Comparison of ENCODE assay signal across 21 cellular contexts in genomic region chr20:37643400-37643799, GRCh38. TPM values are rescaled to one million over a fixed set of nuclear protein-coding genes. Genes with fewer than 3 reads are reported as not detected.
DNase-seq lines count a peak whose midpoint lies in the region; ATAC-seq lines count a peak whose summit lies in the region.
"Had no signal": no experiment of that assay in that cellular context is flagged by ENCODE, and none has a peak within 500 bp of the region (broad histone marks: within the 10 kb centered on the region; RNA-seq: fewer than 3 reads in every experiment).

No MANE protein-coding gene starts in this region.

- no peak overlapping the region for H3K4me3 ChIP-seq in adipocyte (ENCODE audit: low read length)
- H3K4me3 ChIP-seq: MG63 had no signal

- ATAC-seq in activated naive CD4-positive, alpha-beta T cell treated with anti-CD3 and anti-CD28 coated beads, Interleukin-2, amount 50 U/mL, for 72 hours, result peak; percentile 51 to 94
- ATAC-seq in stimulated activated naive CD8-positive, alpha-beta T cell treated with anti-CD3 and anti-CD28 coated beads, Interleukin-15, Interleukin-2, amounts not matched to agents 100 U/mL and 50 U/mL, for 24 hours, result peak; percentile 40

- DNase-seq in activated naive CD4-positive, alpha-beta T cell treated with anti-CD3 and anti-CD28 coated beads, Interleukin-2, amount 50 U/mL, for 72 hours (ENCODE audit: low spot score in 2 of 2), result peak in 1 of 2 donors; percentile 19
- DNase-seq in activated naive CD4-positive, alpha-beta T cell (lab: John Stamatoyannopoulos, UW), result no peak
- DNase-seq in HCEC 1CT, result peak; percentile 32
- peak; percentile 2 for DNase-seq in adipocyte (ENCODE audit: low read depth)
- no peak for DNase-seq in stimulated activated naive CD8-positive, alpha-beta T cell treated with anti-CD3 and anti-CD28 coated beads, Interleukin-15, Interleukin-2, amounts not matched to agents 100 U/mL and 50 U/mL, for 24 hours
- no peak for DNase-seq in posterior cingulate gyrus
- DNase-seq in NCI-H748 treated with DMSO at 0.1 percent for 48 hours (lab: John Stamatoyannopoulos, UW), result no peak
- DNase-seq in inferior parietal cortex (ENCODE audit: extremely low spot score), result no peak
- DNase-seq: AML-193, DMS79 treated with DMSO at 0.1 percent for 48 hours, H9, Kasumi-1, MG63, NCI-H1092, NCI-H146, NCI-H2081, NCI-H2171 treated with DMSO at 0.1 percent for 48 hours, NCI-H774, SHP77 treated with DMSO at 0.1 percent for 48 hours, SK-N-SH had no signal

- H3K9ac ChIP-seq in adipocyte (ENCODE audit: low read length), result no peak overlapping the region
- H3K9ac ChIP-seq: SK-N-SH had no signal

- H3K27me3 ChIP-seq in adipocyte (replicated peaks; ENCODE audit: control insufficient read depth, insufficient read depth, low read length), result peaks cover 41% of the 10 kb centered on the region

- H3K4me1 ChIP-seq in adipocyte (ENCODE audit: control insufficient read depth, insufficient read depth, low read length), result no peaks in the 10 kb centered on the region

- H3K27ac Mint-ChIP-seq in activated naive CD4-positive, alpha-beta T cell treated with anti-CD3 and anti-CD28 coated beads, Interleukin-2, amount 50 U/mL, for 72 hours, result no peak overlapping the region
- H3K27ac Mint-ChIP-seq: H9, IgD-negative memory B cell had no signal

- H3K9me3 Mint-ChIP-seq in activated naive CD4-positive, alpha-beta T cell treated with anti-CD3 and anti-CD28 coated beads, Interleukin-2, amount 50 U/mL, for 72 hours, result no peaks in the 10 kb centered on the region

- no peaks in the 10 kb centered on the region for H3K36me3 ChIP-seq in adipocyte (ENCODE audit: control insufficient read depth, insufficient read depth, low read length, severe bottlenecking)
- H3K36me3 ChIP-seq: MG63 had no signal

- H3K36me3 Mint-ChIP-seq in activated naive CD4-positive, alpha-beta T cell treated with anti-CD3 and anti-CD28 coated beads, Interleukin-2, amount 50 U/mL, for 72 hours, result no peaks in the 10 kb centered on the region
- H3K36me3 Mint-ChIP-seq: IgD-negative memory B cell had no signal

- H3K9me3 ChIP-seq in adipocyte (ENCODE audit: control insufficient read depth, low read length), result peaks cover 10% of the 10 kb centered on the region
- H3K9me3 ChIP-seq: MG63, SK-N-SH had no signal

- intact Hi-C loops in posterior cingulate gyrus (cut with DNase I), result no loop called here

RNA-seq across cellular contexts. Expression of gene CTNNBL1, which starts 50.4 kb away (rescaled TPM):
- total RNA-seq in activated naive CD4-positive, alpha-beta T cell treated with anti-CD3 and anti-CD28 coated beads, Interleukin-2, amount 50 U/mL, for 72 hours, result 10 to 100 TPM; 68.9 to 79.4 TPM

Comparison
In these comparisons a context has a peak if more than half of its experiments do, and no peak if none do; other contexts are left out.
1. DNase-seq: peak in HCEC 1CT (single experiment) and adipocyte (single experiment); none in activated naive CD4-positive, alpha-beta T cell (0 of 4), stimulated activated naive CD8-positive, alpha-beta T cell treated with anti-CD3 and anti-CD28 coated beads, Interleukin-15, Interleukin-2, amounts not matched to agents 100 U/mL and 50 U/mL, for 24 hours (single experiment), posterior cingulate gyrus (0 of 10), NCI-H748 treated with DMSO at 0.1 percent for 48 hours (single experiment) and inferior parietal cortex (single experiment).